Comparison of ENCODE assay signal across 8 cellular contexts in genomic region chr10:43322769-43323168, GRCh38. TPM values are rescaled to one million over a fixed set of nuclear protein-coding genes. Genes with fewer than 3 reads are reported as not detected.
DNase-seq lines count a peak whose midpoint lies in the region; ATAC-seq and TF ChIP-seq lines count a peak whose summit lies in the region.

No MANE protein-coding gene starts in this region.

- H2AFZ ChIP-seq in SK-N-SH (ENCODE audit: low read depth) = no peak overlapping the region

- peaks cover 0 to 7% of the 10 kb centered on the region in 2 experiments; a peak in 1 of 4 replicates for H3K4me1 ChIP-seq in SK-N-SH (ENCODE audit: control insufficient read depth in 1 of 2, insufficient read depth in 2 of 2, low read depth in 1 of 2, low read length in 1 of 2)

- DNase-seq in CD4-positive, alpha-beta T cell = peak; percentile 48 to 82 (median 76)
- DNase-seq in HFF-Myc (ENCODE audit: extremely low read depth, low read depth) = peak; percentile 38
- peak; percentile 96 for DNase-seq in SK-N-SH
- peak; percentile 64 for DNase-seq in amniotic epithelial cell (ENCODE audit: low read depth)
- peak; percentile 94 for DNase-seq in Right ventricle myocardium inferior (ENCODE audit: missing footprints)
- peak; percentile 94 for DNase-seq in occipital lobe (lab: John Stamatoyannopoulos, UW)
- DNase-seq in stimulated activated naive CD8-positive, alpha-beta T cell treated with anti-CD3 and anti-CD28 coated beads, Interleukin-15, amount 100 ng/mL, for 72 hours = peak; percentile 77 to 87
- DNase-seq in GM10266 (ENCODE audit: extremely low spot score) = no peak

- no peak overlapping the region for H3K9ac ChIP-seq in SK-N-SH

- no peak for TF ChIP-seq EP300 in SK-N-SH (IDR thresholded peaks at IDR 0.05; ENCODE audit: borderline replicate concordance in 1 of 2, low read depth in 1 of 2, low read length in 1 of 2)

- no peak for TF ChIP-seq CTCF in CD4-positive, alpha-beta T cell (IDR thresholded peaks at IDR 0.05)
- no peak for TF ChIP-seq CTCF in HFF-Myc (IDR thresholded peaks at IDR 0.05; ENCODE audit: low read depth, low read length, missing control alignments)
- TF ChIP-seq CTCF in SK-N-SH (IDR thresholded peaks at IDR 0.05) = no peak
- TF ChIP-seq CTCF in GM10266 (IDR thresholded peaks at IDR 0.05; ENCODE audit: control insufficient read depth, insufficient read depth, low read depth, missing control alignments) = no peak

- no peaks in the 10 kb centered on the region for H3K9me3 ChIP-seq in CD4-positive, alpha-beta T cell (ENCODE audit: control insufficient read depth, low read length)
- no peaks in the 10 kb centered on the region for H3K9me3 ChIP-seq in SK-N-SH

- H3K36me3 Mint-ChIP-seq in CD4-positive, alpha-beta T cell (ENCODE audit: low read depth) = no peaks in the 10 kb centered on the region

- H3K4me1 Mint-ChIP-seq in CD4-positive, alpha-beta T cell (ENCODE audit: low read depth) = peaks cover 14% of the 10 kb centered on the region
- peaks cover 19% of the 10 kb centered on the region for H3K4me1 Mint-ChIP-seq in stimulated activated naive CD8-positive, alpha-beta T cell treated with anti-CD3 and anti-CD28 coated beads, Interleukin-15, amount 100 ng/mL, for 72 hours

- peaks cover 21% of the 10 kb centered on the region for H3K27me3 Mint-ChIP-seq in CD4-positive, alpha-beta T cell
- peaks cover 44% of the 10 kb centered on the region for H3K27me3 Mint-ChIP-seq in stimulated activated naive CD8-positive, alpha-beta T cell treated with anti-CD3 and anti-CD28 coated beads, Interleukin-15, amount 100 ng/mL, for 72 hours

- H3K79me2 ChIP-seq in SK-N-SH (ENCODE audit: insufficient read depth) = no peaks in the 10 kb centered on the region

- no peaks in the 10 kb centered on the region for H3K9me2 ChIP-seq in SK-N-SH

- POLR2A ChIA-PET in CD4-positive, alpha-beta T cell (lab: Charles Lee) = interaction anchor here (1.0 to 1.4 kb wide), 2 partner anchors 9 to 183 kb away, joined by 3 to 4 read pairs; no protein-coding TSS in a partner anchor
- POLR2A ChIA-PET in SK-N-SH (lab: Yijun Ruan, JAX) = interaction anchor here (0.6 kb wide), 1 partner anchor 36 kb away, joined by 5 read pairs; no protein-coding TSS in a partner anchor

- H3K27ac Mint-ChIP-seq in CD4-positive, alpha-beta T cell = peak overlapping the region; percentile 44
- H3K27ac Mint-ChIP-seq in stimulated activated naive CD8-positive, alpha-beta T cell treated with anti-CD3 and anti-CD28 coated beads, Interleukin-15, amount 100 ng/mL, for 72 hours = peak overlapping the region; percentile 48 to 60

- CTCF ChIA-PET in CD4-positive, alpha-beta T cell (lab: Charles Lee) = interaction anchor here (1.5 to 2.4 kb wide), 2 partner anchors 26 to 30 kb away, joined by 3 to 5 read pairs; no protein-coding TSS in a partner anchor
- CTCF ChIA-PET in SK-N-SH (lab: Yijun Ruan, JAX) = interaction anchor here (1.3 to 1.9 kb wide), 2 partner anchors 26 to 30 kb away, joined by 4 to 6 read pairs; no protein-coding TSS in a partner anchor

- peak overlapping the region; percentile 45 for H3K4me3 Mint-ChIP-seq in CD4-positive, alpha-beta T cell
- peak overlapping the region; percentile 60 to 69 for H3K4me3 Mint-ChIP-seq in stimulated activated naive CD8-positive, alpha-beta T cell treated with anti-CD3 and anti-CD28 coated beads, Interleukin-15, amount 100 ng/mL, for 72 hours

- intact Hi-C loops in CD4-positive, alpha-beta T cell (cut with DNase I, micrococcal nuclease) = no loop called here
- intact Hi-C loops in Right ventricle myocardium inferior (cut with DNase I) = no loop called here

- H3K36me3 ChIP-seq in SK-N-SH (replicated peaks in 1 of 2; ENCODE audit: control insufficient read depth in 1 of 2, insufficient read depth in 2 of 2, low read length in 1 of 2) = no peaks in the 10 kb centered on the region

- no peaks in the 10 kb centered on the region for H4K20me1 ChIP-seq in SK-N-SH (ENCODE audit: insufficient read depth)

- peak; percentile 100 for ATAC-seq in CD4-positive, alpha-beta T cell (ENCODE audit: poor library complexity)
- ATAC-seq in Right ventricle myocardium inferior = peak; percentile 94
- peak; percentile 99 for ATAC-seq in stimulated activated naive CD8-positive, alpha-beta T cell treated with anti-CD3 and anti-CD28 coated beads, Interleukin-15, amount 100 ng/mL, for 72 hours

- WGBS in SK-N-SH (ENCODE audit: low lambda C conversion rate) = 47% methylated on average over 5 of the region's 26 CpGs

- H3K9me3 Mint-ChIP-seq in CD4-positive, alpha-beta T cell = no peaks in the 10 kb centered on the region
- H3K9me3 Mint-ChIP-seq in stimulated activated naive CD8-positive, alpha-beta T cell treated with anti-CD3 and anti-CD28 coated beads, Interleukin-15, amount 100 ng/mL, for 72 hours = no peaks in the 10 kb centered on the region

- peak overlapping the region; percentile 15; the same call in 1 of the 2 replicates for H3K4me2 ChIP-seq in SK-N-SH

- H3F3A ChIP-seq in SK-N-SH (replicated peaks; ENCODE audit: insufficient read depth) = no peaks in the 10 kb centered on the region

- H3K27me3 ChIP-seq in CD4-positive, alpha-beta T cell (ENCODE audit: control insufficient read depth, insufficient read depth, low read length) = no peaks in the 10 kb centered on the region
- peaks cover 7% of the 10 kb centered on the region; the same call in 1 of the 2 replicates for H3K27me3 ChIP-seq in SK-N-SH (ENCODE audit: insufficient read depth)

- TF ChIP-seq RAD21 in SK-N-SH (IDR thresholded peaks at IDR 0.05; ENCODE audit: low read length) = no peak

- no peak overlapping the region for H3K27ac ChIP-seq in CD4-positive, alpha-beta T cell (ENCODE audit: low read depth, low read length)
- no peak overlapping the region for H3K27ac ChIP-seq in SK-N-SH (ENCODE audit: low read depth in 2 of 2, low read length in 1 of 2)

- H3K4me3 ChIP-seq in HFF-Myc (replicated peaks; ENCODE audit: low read depth, low read length) = no peak overlapping the region
- H3K4me3 ChIP-seq in SK-N-SH (ENCODE audit: low read depth in 2 of 2, low read length in 1 of 2) = peak overlapping the region in 1 of 2 experiments; percentile 7; a peak in 1 of 4 replicates

TF ChIP-seq in SK-N-SH, 30 proteins besides CTCF, POLR2A, EP300 and RAD21:
- no peak for TF ChIP-seq TAF1 (IDR thresholded peaks at IDR 0.05; ENCODE audit: borderline replicate concordance, low read depth, low read length)
- TF ChIP-seq MXI1 (IDR thresholded peaks at IDR 0.05; ENCODE audit: low read depth, low read length) = peak; percentile 37
- TF ChIP-seq TCF12 (IDR thresholded peaks at IDR 0.05) = no peak
- no peak for TF ChIP-seq SIN3A (IDR thresholded peaks at IDR 0.05; ENCODE audit: borderline replicate concordance, low read depth, low read length)
- no peak for TF ChIP-seq RXRA (IDR thresholded peaks at IDR 0.05; ENCODE audit: borderline replicate concordance, low read depth)
- TF ChIP-seq ELF1 (IDR thresholded peaks at IDR 0.05) = no peak
TF ChIP-seq in SK-N-SH: peak in this region for 1.

RNA-seq across cellular contexts. Expression of gene FXYD4, which starts 48.7 kb away (rescaled TPM):
- not detected for total RNA-seq in CD4-positive, alpha-beta T cell
- polyA plus RNA-seq in SK-N-SH (2012; rRNA removed) = not detected in 2 replicates
- not detected in 2 replicates for polyA plus RNA-seq in SK-N-SH (2012; cell fraction: cytosol; rRNA removed)
- polyA plus RNA-seq in SK-N-SH (2012; cell fraction: nucleus; rRNA removed) = not detected in 2 replicates
- not detected for total RNA-seq in Right ventricle myocardium inferior
- total RNA-seq in occipital lobe = not detected

RNA-seq across cellular contexts. Expression of gene RASGEF1A, which starts 55.9 kb away (rescaled TPM):
- total RNA-seq in CD4-positive, alpha-beta T cell = 1 to 10 TPM; 1.2 to 1.4 TPM
- polyA plus RNA-seq in SK-N-SH (2012; rRNA removed) = not detected in 2 replicates
- polyA plus RNA-seq in SK-N-SH (2012; cell fraction: cytosol; rRNA removed) = 0.01 TPM in 1 of 2 replicates, not detected in the other
- polyA plus RNA-seq in SK-N-SH (2012; cell fraction: nucleus; rRNA removed) = not detected in 2 replicates
- total RNA-seq in Right ventricle myocardium inferior (1.4 TPM), occipital lobe (9.7 TPM)
